Comparison of ENCODE assay signal across 2 cellular contexts in the genomic region with DNA sequence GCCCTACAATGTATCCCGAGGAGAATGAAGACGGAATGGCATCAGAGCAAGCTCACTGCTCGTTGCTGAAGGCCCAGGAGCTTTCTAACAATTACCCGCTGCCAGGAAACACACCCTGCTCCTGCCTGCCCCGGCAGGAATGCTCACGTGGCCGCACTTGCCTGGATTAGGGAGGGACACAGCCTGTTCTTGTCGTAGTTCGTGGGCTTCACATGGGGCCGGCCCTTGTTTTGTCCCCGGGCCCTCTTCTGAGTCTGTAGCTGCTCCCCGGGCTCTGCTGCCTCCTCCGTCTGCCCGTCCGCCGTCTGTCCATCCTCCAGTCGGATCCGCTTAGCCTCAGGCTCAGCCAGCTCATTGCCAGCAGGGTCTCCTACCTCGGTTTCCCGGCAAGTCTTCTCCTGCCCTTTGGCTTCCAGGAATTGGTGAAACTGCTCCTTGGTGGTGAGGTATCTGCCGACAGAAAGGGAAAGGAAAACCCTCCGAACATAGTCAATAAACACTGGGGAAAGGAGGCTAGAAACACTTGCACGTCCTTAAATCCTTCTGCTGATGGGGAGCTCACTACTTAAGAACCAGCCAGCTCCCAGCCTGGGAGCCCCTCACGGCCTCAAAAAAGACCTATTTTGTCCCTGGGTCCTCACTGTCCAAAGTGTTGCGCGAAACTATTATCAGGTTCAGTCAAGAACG.
TF ChIP-seq lines count a peak whose summit lies in the region.

No MANE protein-coding gene starts in this region.

TF ChIP-seq in H1, 55 proteins besides CTCF, POLR2A, EP300 and RAD21:
- TF ChIP-seq KDM1A (IDR thresholded peaks at IDR 0.05; ENCODE audit: borderline replicate concordance, low read length), result peak; percentile 32; the same call in 1 of the 2 replicates
- peak; percentile 6 for TF ChIP-seq KDM4A (IDR thresholded peaks at IDR 0.05; ENCODE audit: low read depth, low read length, severe bottlenecking)
- TF ChIP-seq EGR1 (IDR thresholded peaks at IDR 0.05; ENCODE audit: borderline replicate concordance, low read depth, low read length), result no peak

TF ChIP-seq in neural cell, 6 proteins besides CTCF, POLR2A, EP300 and RAD21:
- TF ChIP-seq MXI1 (conservative IDR thresholded peaks at IDR 0.05; ENCODE audit: poor library complexity, severe bottlenecking), result no peak
- no peak for TF ChIP-seq REST (IDR thresholded peaks at IDR 0.05; ENCODE audit: borderline replicate concordance)
- TF ChIP-seq TAF1 (IDR thresholded peaks at IDR 0.05; ENCODE audit: low read depth), result no peak
- TF ChIP-seq EZH2 (IDR thresholded peaks at IDR 0.05; ENCODE audit: borderline replicate concordance, insufficient read depth, low read length, poor library complexity, severe bottlenecking), result no peak
- no peak for TF ChIP-seq SMC3 (conservative IDR thresholded peaks at IDR 0.05; ENCODE audit: poor library complexity)
- no peak for TF ChIP-seq POLR2AphosphoS5 (IDR thresholded peaks at IDR 0.05)
